2 cellular contexts compared by ENCODE assay signal in the genomic region with DNA sequence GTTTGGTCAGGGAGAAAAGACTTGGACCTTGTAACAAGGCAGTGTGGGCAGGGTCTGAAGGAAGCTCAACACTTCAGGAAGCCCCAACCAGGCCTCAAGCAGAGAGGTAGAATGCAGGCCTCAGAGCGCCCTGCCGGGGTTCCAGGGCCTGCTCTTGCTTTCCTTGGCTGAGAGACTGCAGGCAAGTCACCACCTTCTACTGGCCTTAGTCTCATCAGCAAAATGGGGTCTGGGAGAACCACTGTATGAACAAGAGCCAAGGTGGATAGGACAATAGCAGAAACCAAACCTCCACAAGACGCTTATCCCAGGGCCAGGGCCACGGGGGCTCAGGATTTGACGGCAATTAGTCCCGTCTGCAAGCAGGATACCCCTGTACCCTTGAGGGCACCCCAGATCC.
TF ChIP-seq lines count a peak whose summit lies in the region.

No MANE protein-coding gene starts in this region.

TF ChIP-seq in HepG2, 621 proteins besides CTCF, POLR2A, EP300 and RAD21:
- TF ChIP-seq, protein P1, sequence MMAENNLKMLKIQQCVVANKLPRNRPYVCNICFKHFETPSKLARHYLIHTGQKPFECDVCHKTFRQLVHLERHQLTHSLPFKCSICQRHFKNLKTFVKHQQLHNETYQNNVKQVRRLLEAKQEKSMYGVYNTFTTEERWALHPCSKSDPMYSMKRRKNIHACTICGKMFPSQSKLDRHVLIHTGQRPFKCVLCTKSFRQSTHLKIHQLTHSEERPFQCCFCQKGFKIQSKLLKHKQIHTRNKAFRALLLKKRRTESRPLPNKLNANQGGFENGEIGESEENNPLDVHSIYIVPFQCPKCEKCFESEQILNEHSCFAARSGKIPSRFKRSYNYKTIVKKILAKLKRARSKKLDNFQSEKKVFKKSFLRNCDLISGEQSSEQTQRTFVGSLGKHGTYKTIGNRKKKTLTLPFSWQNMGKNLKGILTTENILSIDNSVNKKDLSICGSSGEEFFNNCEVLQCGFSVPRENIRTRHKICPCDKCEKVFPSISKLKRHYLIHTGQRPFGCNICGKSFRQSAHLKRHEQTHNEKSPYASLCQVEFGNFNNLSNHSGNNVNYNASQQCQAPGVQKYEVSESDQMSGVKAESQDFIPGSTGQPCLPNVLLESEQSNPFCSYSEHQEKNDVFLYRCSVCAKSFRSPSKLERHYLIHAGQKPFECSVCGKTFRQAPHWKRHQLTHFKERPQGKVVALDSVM (CRISPR knock-in tag; IDR thresholded peaks at IDR 0.05) = no peak
- TF ChIP-seq ZSCAN20 (CRISPR knock-in tag; IDR thresholded peaks at IDR 0.05; ENCODE audit: borderline replicate concordance) = no peak
- no peak for TF ChIP-seq AGO2 (optimal IDR thresholded peaks at IDR 0.05; ENCODE audit: low read depth, low read length)
- no peak for TF ChIP-seq ZNF496 (CRISPR knock-in tag; IDR thresholded peaks at IDR 0.05; ENCODE audit: insufficient replicate concordance)
- no peak for TF ChIP-seq ZNF607 (CRISPR knock-in tag; IDR thresholded peaks at IDR 0.05; ENCODE audit: borderline replicate concordance)
- TF ChIP-seq ZNF335 (CRISPR knock-in tag; IDR thresholded peaks at IDR 0.05) = no peak
- no peak for TF ChIP-seq ZNF740 (CRISPR knock-in tag; IDR thresholded peaks at IDR 0.05)
- TF ChIP-seq NR2C2 (CRISPR knock-in tag; IDR thresholded peaks at IDR 0.05; ENCODE audit: borderline replicate concordance) = no peak
- no peak for TF ChIP-seq RFXANK (CRISPR knock-in tag; IDR thresholded peaks at IDR 0.05)
TF ChIP-seq in HepG2: peak in this region for 0.

TF ChIP-seq in HEK293T, 16 proteins besides CTCF, POLR2A, EP300 and RAD21:
- TF ChIP-seq NFRKB (IDR thresholded peaks at IDR 0.05) (no peak), BHLHE40 (IDR thresholded peaks at IDR 0.05; ENCODE audit: borderline replicate concordance) (no peak), CTBP1 (IDR thresholded peaks at IDR 0.05; ENCODE audit: borderline replicate concordance) (no peak), FOXA1 (IDR thresholded peaks at IDR 0.05) (no peak), FOXK2 (IDR thresholded peaks at IDR 0.05) (no peak), ZNF384 (IDR thresholded peaks at IDR 0.05) (no peak), PKNOX1 (IDR thresholded peaks at IDR 0.05) (no peak), ARNT (IDR thresholded peaks at IDR 0.05) (no peak), HDGF (IDR thresholded peaks at IDR 0.05; ENCODE audit: borderline replicate concordance) (no peak), TARDBP (IDR thresholded peaks at IDR 0.05) (no peak), SP1 (IDR thresholded peaks at IDR 0.05) (no peak)
TF ChIP-seq in HEK293T: peak in this region for 0.
